1 cellular context compared by ENCODE assay signal in the genomic region with DNA sequence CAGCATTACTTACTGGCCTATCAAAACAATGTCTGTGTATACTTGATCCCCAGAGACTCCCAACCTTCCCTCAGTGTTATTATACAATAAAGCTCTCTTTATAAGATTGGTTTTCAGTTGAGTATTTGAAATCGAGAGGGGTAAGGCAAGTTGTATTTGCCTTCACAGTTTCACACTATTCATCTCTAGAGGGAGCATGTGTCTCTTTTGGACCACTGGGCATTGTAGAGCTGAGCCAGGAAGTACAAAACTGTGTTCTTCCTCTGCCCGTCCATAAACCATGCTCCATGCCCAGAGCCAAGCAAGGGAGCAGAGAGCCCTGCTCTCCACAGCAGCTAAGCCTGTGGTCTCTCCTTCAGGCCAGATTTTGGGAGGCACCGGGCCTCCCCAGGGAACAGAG.
TF ChIP-seq lines count a peak whose summit lies in the region.

No MANE protein-coding gene starts in this region.

TF ChIP-seq in HCT116, 20 proteins besides CTCF, POLR2A, EP300 and RAD21 (continued from another document):
- TF ChIP-seq, protein P1, sequence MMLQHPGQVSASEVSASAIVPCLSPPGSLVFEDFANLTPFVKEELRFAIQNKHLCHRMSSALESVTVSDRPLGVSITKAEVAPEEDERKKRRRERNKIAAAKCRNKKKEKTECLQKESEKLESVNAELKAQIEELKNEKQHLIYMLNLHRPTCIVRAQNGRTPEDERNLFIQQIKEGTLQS (IDR thresholded peaks at IDR 0.05), result no peak
- TF ChIP-seq FOSL1 (IDR thresholded peaks at IDR 0.05; ENCODE audit: low read depth) (no peak), SIN3A (IDR thresholded peaks at IDR 0.05; ENCODE audit: low read depth) (no peak), ZNF274 (IDR thresholded peaks at IDR 0.05; ENCODE audit: low read depth, low read length) (no peak), EZH2 (IDR thresholded peaks at IDR 0.05) (no peak), CEBPB (IDR thresholded peaks at IDR 0.05; ENCODE audit: low read depth) (no peak), SP1 (IDR thresholded peaks at IDR 0.05; ENCODE audit: low read depth) (no peak), CBX3 (IDR thresholded peaks at IDR 0.05; ENCODE audit: low read depth) (no peak), ZFX (IDR thresholded peaks at IDR 0.05) (no peak)
- TF ChIP-seq, protein P2, sequence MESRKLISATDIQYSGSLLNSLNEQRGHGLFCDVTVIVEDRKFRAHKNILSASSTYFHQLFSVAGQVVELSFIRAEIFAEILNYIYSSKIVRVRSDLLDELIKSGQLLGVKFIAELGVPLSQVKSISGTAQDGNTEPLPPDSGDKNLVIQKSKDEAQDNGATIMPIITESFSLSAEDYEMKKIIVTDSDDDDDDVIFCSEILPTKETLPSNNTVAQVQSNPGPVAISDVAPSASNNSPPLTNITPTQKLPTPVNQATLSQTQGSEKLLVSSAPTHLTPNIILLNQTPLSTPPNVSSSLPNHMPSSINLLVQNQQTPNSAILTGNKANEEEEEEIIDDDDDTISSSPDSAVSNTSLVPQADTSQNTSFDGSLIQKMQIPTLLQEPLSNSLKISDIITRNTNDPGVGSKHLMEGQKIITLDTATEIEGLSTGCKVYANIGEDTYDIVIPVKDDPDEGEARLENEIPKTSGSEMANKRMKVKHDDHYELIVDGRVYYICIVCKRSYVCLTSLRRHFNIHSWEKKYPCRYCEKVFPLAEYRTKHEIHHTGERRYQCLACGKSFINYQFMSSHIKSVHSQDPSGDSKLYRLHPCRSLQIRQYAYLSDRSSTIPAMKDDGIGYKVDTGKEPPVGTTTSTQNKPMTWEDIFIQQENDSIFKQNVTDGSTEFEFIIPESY (IDR thresholded peaks at IDR 0.05; ENCODE audit: extremely low read depth, insufficient replicate concordance, low read length), result no peak
